1 cellular context compared by ENCODE assay signal in genomic region chrX:47182106-47182700, GRCh38.
A peak's percentile ranks its signal among the peaks of the same experiment; 100 is the strongest.
TF ChIP-seq lines count a peak whose summit lies in the region.

No MANE protein-coding gene starts in this region.

TF ChIP-seq in HEK293, 187 proteins besides CTCF, POLR2A, EP300 and RAD21 (continued from another document):
- TF ChIP-seq HIC1 (tag by site-specific recombination; IDR thresholded peaks at IDR 0.05), result peak; percentile 39; the same call in 1 of the 2 replicates
- no peak for TF ChIP-seq ZNF214 (tag by site-specific recombination; IDR thresholded peaks at IDR 0.05; ENCODE audit: borderline replicate concordance)
- TF ChIP-seq SCRT1 (tag by site-specific recombination; IDR thresholded peaks at IDR 0.05; ENCODE audit: borderline replicate concordance), result peak; percentile 61; the same call in 1 of the 2 replicates
- no peak for TF ChIP-seq ZNF747 (tag by site-specific recombination; IDR thresholded peaks at IDR 0.05)
- TF ChIP-seq SCRT2 (tag by site-specific recombination; IDR thresholded peaks at IDR 0.05), result peak; percentile 88
- TF ChIP-seq ZNF48 (tag by site-specific recombination; IDR thresholded peaks at IDR 0.05), result no peak
- no peak for TF ChIP-seq ZNF704 (tag by site-specific recombination; IDR thresholded peaks at IDR 0.05)
- no peak for TF ChIP-seq ZNF488 (tag by site-specific recombination; IDR thresholded peaks at IDR 0.05)
